8 cellular contexts compared by ENCODE assay signal in the genomic region with DNA sequence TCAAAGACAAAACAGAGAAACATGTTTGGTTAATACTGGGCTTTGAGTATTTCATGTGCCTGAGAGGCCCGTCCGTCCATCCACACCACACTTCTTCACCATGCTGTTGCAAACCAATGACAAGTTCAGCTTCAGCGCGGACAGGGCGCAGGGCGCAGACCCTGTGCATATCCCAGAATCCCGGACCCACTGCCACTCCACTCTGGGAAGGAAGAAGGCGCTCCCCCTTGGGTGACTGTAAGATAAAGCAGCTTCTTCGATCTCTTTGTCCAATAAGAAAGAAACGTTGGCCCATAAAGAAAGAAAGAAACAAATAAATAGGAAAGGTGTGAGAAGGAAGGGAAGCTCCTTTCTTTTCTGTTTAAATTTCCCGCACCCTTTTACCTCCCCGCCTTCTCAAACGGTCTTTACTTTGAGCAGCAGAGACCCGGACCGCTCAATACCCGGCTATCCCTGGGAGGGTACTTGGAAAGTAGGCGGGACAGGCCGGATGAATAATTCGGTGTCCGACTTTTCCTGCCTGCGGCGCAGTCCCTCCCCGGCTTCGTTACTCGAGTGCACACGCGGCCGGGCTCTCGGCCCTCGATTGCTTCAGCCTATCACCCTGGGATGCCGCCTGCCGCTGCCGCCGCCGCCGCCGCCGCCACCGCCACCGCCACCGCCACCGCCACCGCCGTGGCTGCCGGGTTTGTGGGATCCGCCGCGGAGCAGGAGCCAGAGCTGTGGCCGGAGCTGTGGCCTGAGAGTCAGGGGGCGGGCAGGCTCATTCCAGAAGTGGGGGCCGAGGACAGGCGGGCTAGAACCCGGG. TPM values are rescaled to one million over a fixed set of nuclear protein-coding genes. Genes with fewer than 3 reads are reported as not detected.
DNase-seq lines count a peak whose midpoint lies in the region; ATAC-seq lines count a peak whose summit lies in the region.

No MANE protein-coding gene starts in this region.

- peak; percentile 84 for ATAC-seq in HG02884 (IDR thresholded peaks at IDR 0.05; ENCODE audit: unreplicated experiment)

- H3K27ac ChIP-seq in layer of hippocampus (ENCODE audit: low read depth, low read length): peak overlapping the region; percentile 90

- DNase-seq in activated T-cell treated with anti-CD3 and anti-CD28 coated beads for 24 hours (ENCODE audit: low read depth) (peak; percentile 28), activated T-cell treated with anti-CD3 and anti-CD28 coated beads for 4 hours (no peak), NCI-H1694 (lab: John Stamatoyannopoulos, UW) (peak; percentile 96), T1000 (lab: John Stamatoyannopoulos, UW) (peak; percentile 94), dermis blood vessel endothelial cell (peak; percentile 98)
- peak; percentile 24 for DNase-seq in stimulated activated CD4-positive, alpha-beta T cell treated with anti-CD3 and anti-CD28 coated beads, Interleukin-12 subunit alpha, Interleukin-12 subunit beta, amount 100 ng/mL, for 4 hours

- H3K27me3 ChIP-seq in layer of hippocampus (ENCODE audit: control insufficient read depth, insufficient read depth, low read length): no peaks in the 10 kb centered on the region

RNA-seq across cellular contexts. Expression of gene RASAL2, which starts 0.6 kb away (rescaled TPM):
- total RNA-seq in dermis blood vessel endothelial cell: 32.2 and 35.4 TPM in 2 replicates
